In the genomic region with DNA sequence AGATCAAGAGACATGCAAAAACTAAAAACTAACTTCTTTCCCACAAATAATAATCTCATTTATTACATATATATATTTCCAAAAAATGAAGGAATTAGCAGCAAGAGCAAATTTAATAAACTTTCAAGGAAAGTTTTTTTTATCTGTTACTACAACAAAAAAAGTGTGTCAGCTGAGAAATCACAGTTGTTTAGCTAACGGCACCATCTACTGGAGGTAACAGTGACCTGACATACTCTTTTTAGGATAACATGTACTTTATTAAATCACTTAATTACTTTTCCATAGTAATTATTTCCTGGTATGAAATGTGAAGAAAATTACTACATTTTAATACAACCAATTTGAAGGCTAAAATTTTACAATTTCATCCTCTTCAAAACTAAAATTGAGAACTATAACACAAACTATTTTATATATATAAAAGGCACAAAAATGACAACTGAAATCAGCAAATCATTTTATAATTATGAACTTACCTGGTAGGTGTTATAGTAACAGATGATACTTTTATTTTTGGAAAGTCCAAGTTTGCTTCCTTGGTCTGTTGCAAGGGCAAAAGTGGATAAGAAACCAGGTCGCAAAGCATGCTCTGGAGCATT, we compare ENCODE assay signal across 8 cellular contexts.
DNase-seq lines count a peak whose midpoint lies in the region; ATAC-seq, FAIRE-seq and TF ChIP-seq lines count a peak whose summit lies in the region.

No MANE protein-coding gene starts in this region.

- peak; percentile 79 for FAIRE-seq in TTC549 (lab: Jason Lieb, UNC)

- no peak overlapping the region for H3K4me3 ChIP-seq in HAP-1

- no peaks in the 10 kb centered on the region for H3K27me3 ChIP-seq in HAP-1 (ENCODE audit: low read depth)

- no peaks in the 10 kb centered on the region for H3K4me1 ChIP-seq in HAP-1

- TF ChIP-seq CTCF in 22Rv1 (IDR thresholded peaks at IDR 0.05), result peak; percentile 74

- ATAC-seq in HG02571 (IDR thresholded peaks at IDR 0.05; ENCODE audit: unreplicated experiment), result no peak

- H3K36me3 ChIP-seq in HAP-1 (replicated peaks), result peaks cover 21% of the 10 kb centered on the region

- in situ Hi-C loops in KBM-7 (cut with MboI; ENCODE audit: low pct_unique_long_range_greater_than_20kb, low sequenced_read_pairs), result no loop called here
- in situ Hi-C loops in HAP-1 (cut with MboI; ENCODE audit: low sequenced_read_pairs), result no loop called here

- no peak overlapping the region for H3K27ac ChIP-seq in 22Rv1

- DNase-seq in DMS 273 treated with DMSO at 0.1 percent for 48 hours (lab: John Stamatoyannopoulos, UW) (peak; percentile 1), KBM-7 (peak; percentile 45), glomerular visceral epithelial cell (ENCODE audit: extremely low spot score) (peak; percentile 50), HAP-1 (ENCODE audit: low spot score in 2 of 2) (no peak), activated gamma-delta T cell (lab: John Stamatoyannopoulos, UW) (no peak)

- no peaks in the 10 kb centered on the region for H3K9me3 ChIP-seq in HAP-1

Comparison
In these comparisons a context has a peak if more than half of its experiments do, and no peak if none do; other contexts are left out.
1. DNase-seq: peak in DMS 273 treated with DMSO at 0.1 percent for 48 hours (single experiment), KBM-7 (single experiment) and glomerular visceral epithelial cell (single experiment); none in HAP-1 (0 of 2) and activated gamma-delta T cell (single experiment).